1 cellular context compared by ENCODE assay signal in the genomic region with DNA sequence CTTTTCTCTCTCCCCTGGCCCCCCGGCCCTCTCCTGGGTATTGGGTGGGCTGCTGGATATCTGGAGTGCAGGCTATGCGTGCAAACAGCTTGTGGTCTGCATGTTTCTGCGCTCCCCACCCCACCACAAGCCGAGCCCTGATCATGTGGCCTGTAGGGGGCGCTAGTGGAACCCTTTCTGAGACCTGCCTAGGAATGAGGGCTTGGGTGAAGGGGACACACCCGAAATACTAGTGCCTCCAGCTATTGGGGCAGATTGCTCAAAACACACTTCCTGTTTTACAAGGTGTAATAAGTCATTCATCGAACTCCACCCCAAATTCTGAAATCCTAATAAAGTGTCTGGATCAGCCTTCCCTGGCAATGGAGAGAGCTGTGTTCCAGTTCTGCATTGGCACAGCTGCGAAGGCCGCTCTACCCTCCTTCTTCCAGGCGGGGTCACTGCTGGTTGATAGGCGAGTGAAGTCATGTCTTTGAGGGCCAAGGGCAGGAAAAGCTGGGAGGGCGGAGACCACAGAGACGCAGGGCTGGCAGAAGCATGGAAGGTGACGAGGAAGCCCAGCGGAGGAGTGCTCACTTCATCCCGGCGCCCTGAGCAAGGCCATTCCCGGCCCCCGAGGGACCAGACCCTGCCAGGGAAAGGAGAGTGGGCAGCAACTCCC.
TF ChIP-seq lines count a peak whose summit lies in the region.

No MANE protein-coding gene starts in this region.

TF ChIP-seq in A549, 52 proteins besides CTCF, POLR2A, EP300 and RAD21:
- TF ChIP-seq, protein P1, sequence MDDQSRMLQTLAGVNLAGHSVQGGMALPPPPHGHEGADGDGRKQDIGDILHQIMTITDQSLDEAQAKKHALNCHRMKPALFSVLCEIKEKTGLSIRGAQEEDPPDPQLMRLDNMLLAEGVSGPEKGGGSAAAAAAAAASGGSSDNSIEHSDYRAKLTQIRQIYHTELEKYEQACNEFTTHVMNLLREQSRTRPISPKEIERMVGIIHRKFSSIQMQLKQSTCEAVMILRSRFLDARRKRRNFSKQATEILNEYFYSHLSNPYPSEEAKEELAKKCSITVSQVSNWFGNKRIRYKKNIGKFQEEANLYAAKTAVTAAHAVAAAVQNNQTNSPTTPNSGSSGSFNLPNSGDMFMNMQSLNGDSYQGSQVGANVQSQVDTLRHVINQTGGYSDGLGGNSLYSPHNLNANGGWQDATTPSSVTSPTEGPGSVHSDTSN (IDR thresholded peaks at IDR 0.05) = no peak
- TF ChIP-seq NPAS2 (CRISPR knock-in tag; IDR thresholded peaks at IDR 0.05; ENCODE audit: borderline replicate concordance) (no peak), RCOR1 (IDR thresholded peaks at IDR 0.05; ENCODE audit: low read depth, low read length) (no peak), GATA3 (IDR thresholded peaks at IDR 0.05; ENCODE audit: borderline replicate concordance) (no peak)
- TF ChIP-seq, protein P2, sequence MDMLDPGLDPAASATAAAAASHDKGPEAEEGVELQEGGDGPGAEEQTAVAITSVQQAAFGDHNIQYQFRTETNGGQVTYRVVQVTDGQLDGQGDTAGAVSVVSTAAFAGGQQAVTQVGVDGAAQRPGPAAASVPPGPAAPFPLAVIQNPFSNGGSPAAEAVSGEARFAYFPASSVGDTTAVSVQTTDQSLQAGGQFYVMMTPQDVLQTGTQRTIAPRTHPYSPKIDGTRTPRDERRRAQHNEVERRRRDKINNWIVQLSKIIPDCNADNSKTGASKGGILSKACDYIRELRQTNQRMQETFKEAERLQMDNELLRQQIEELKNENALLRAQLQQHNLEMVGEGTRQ (IDR thresholded peaks at IDR 0.05) = no peak
